Comparison of ENCODE assay signal across 16 cellular contexts in genomic region chr3:21718161-21718765, GRCh38. TPM values are rescaled to one million over a fixed set of nuclear protein-coding genes. Genes with fewer than 3 reads are reported as not detected.
DNase-seq lines count a peak whose midpoint lies in the region; ATAC-seq and TF ChIP-seq lines count a peak whose summit lies in the region.
"Had no signal": no experiment of that assay in that cellular context is flagged by ENCODE, and none has a peak within 500 bp of the region (broad histone marks: within the 10 kb centered on the region; RNA-seq: fewer than 3 reads in every experiment).

No MANE protein-coding gene starts in this region.

- no peak overlapping the region for H2AK9ac ChIP-seq in IMR-90 (replicated peaks; ENCODE audit: low read depth, low read length, poor library complexity)

- DNase-seq in AG08396 (ENCODE audit: low spot score) = peak; percentile 79
- DNase-seq in IMR-90 = peak; percentile 96
- DNase-seq in choroid plexus epithelial cell (ENCODE audit: low read depth) = peak; percentile 86
- peak; percentile 98 for DNase-seq in kidney tubule cell (ENCODE audit: low spot score)
- no peak for DNase-seq in NCI-H187 treated with DMSO at 0.1 percent for 48 hours (lab: John Stamatoyannopoulos, UW)
- DNase-seq in NOMO-1 treated with DMSO at 0.1 percent for 48 hours (lab: John Stamatoyannopoulos, UW; ENCODE audit: unreplicated experiment) = no peak
- DNase-seq in NCI-H1105 (lab: John Stamatoyannopoulos, UW) = no peak
- DNase-seq: activated CD4-positive, alpha-beta T cell treated with anti-CD3 and anti-CD28 coated beads, Interleukin-2, amount 50 U/mL, for 48 hours; activated naive CD4-positive, alpha-beta T cell treated with Interleukin-2 at 50 U/mL for 16 hours; NCI-H1105 treated with DMSO at 0.1 percent for 48 hours; NCI-H748 treated with DMSO at 0.1 percent for 48 hours; nephron progenitor cell; stomach had no signal

- no peak overlapping the region for H4K8ac ChIP-seq in IMR-90 (ENCODE audit: low read depth in 2 of 2, low read length in 2 of 2)

- H2AK5ac ChIP-seq in IMR-90 (ENCODE audit: low read depth, low read length) = no peak overlapping the region

- BruUV-seq in IMR-90 (replicated peaks; lab: Mats Ljungman, UMichigan) = no TSS peak

- no peak overlapping the region for H4K91ac ChIP-seq in IMR-90 (ENCODE audit: insufficient read depth, low read depth, low read length)

- H2BK20ac ChIP-seq in IMR-90 (ENCODE audit: low read depth, low read length) = peak overlapping the region; percentile 72; the same call in 1 of the 2 replicates

- no peak overlapping the region for H3K56ac ChIP-seq in IMR-90 (ENCODE audit: extremely low read depth, insufficient read depth, low read length)

- no peak overlapping the region for H3K9ac ChIP-seq in IMR-90 (ENCODE audit: low read depth, low read length)

- no peak overlapping the region for H3K27ac ChIP-seq in IMR-90 (ENCODE audit: insufficient read depth, low read length)
- H3K27ac ChIP-seq: C4-2B, SK-N-MC, stomach had no signal

- H3K4ac ChIP-seq in IMR-90 (ENCODE audit: low read depth, low read length) = no peak overlapping the region

- POLR2A ChIA-PET in IMR-90 (lab: Charles Lee; ENCODE audit: unreplicated experiment) = no interaction called here

- intact Hi-C loops in IMR-90 (cut with micrococcal nuclease) = no loop called here

- H4K20me1 ChIP-seq in IMR-90 (ENCODE audit: insufficient read depth, low read length) = no peaks in the 10 kb centered on the region

- H4K5ac ChIP-seq in IMR-90 (ENCODE audit: low read depth, low read length) = no peak overlapping the region

- H3K36me3 ChIP-seq in IMR-90 (ENCODE audit: control insufficient read depth, insufficient read depth, low read length) = no peaks in the 10 kb centered on the region
- H3K36me3 ChIP-seq: stomach had no signal

- H3K4me2 ChIP-seq in IMR-90 (ENCODE audit: low read depth, low read length) = peak overlapping the region; percentile 39; the same call in 1 of the 2 replicates

- TF ChIP-seq POLR2A in IMR-90 (IDR thresholded peaks at IDR 0.05; ENCODE audit: low read depth, low read length) = no peak

- in situ Hi-C loops in IMR-90 (cut with MboI; ENCODE audit: low sequenced_read_pairs) = no loop called here

- H2BK5ac ChIP-seq in IMR-90 (ENCODE audit: low read depth, low read length, poor library complexity, severe bottlenecking) = no peak overlapping the region

- WGBS in IMR-90 (ENCODE audit: extremely low coverage in 2 of 2, insufficient read length in 1 of 2), 2 experiments = no CpG with 5 or more reads among the region's 3 CpGs

- no peak overlapping the region for H3K23ac ChIP-seq in IMR-90 (ENCODE audit: low read depth, low read length)

- peaks cover 2% of the 10 kb centered on the region; the same call in 1 of the 2 replicates for H3K4me1 ChIP-seq in IMR-90 (ENCODE audit: control insufficient read depth, insufficient read depth, low read length)

- no peak overlapping the region for H3K18ac ChIP-seq in IMR-90 (ENCODE audit: low read depth, low read length)

- peaks cover 4% of the 10 kb centered on the region for H3K9me1 ChIP-seq in IMR-90 (ENCODE audit: insufficient read depth, low read length)

- no peak overlapping the region for H2AFZ ChIP-seq in IMR-90 (replicated peaks; ENCODE audit: low read length, poor library complexity)

- no peak for TF ChIP-seq RAD21 in IMR-90 (IDR thresholded peaks at IDR 0.05; ENCODE audit: low read length)

- H3K14ac ChIP-seq in IMR-90 (replicated peaks; ENCODE audit: low read depth, low read length) = no peak overlapping the region

- H3K27me3 ChIP-seq in IMR-90 (ENCODE audit: control insufficient read depth, insufficient read depth, low read length) = no peaks in the 10 kb centered on the region
- H3K27me3 ChIP-seq: stomach had no signal

- no peaks in the 10 kb centered on the region for H3K79me1 ChIP-seq in IMR-90 (ENCODE audit: low read depth in 1 of 2, low read length in 2 of 2)

- H2BK15ac ChIP-seq in IMR-90 (ENCODE audit: low read depth, low read length) = no peak overlapping the region

- no peaks in the 10 kb centered on the region for H3K9me3 ChIP-seq in IMR-90 (ENCODE audit: control insufficient read depth, insufficient read depth, low read length)
- H3K9me3 ChIP-seq: stomach had no signal

- CTCF ChIA-PET in IMR-90 (lab: Yijun Ruan, JAX) = no interaction called here

- ATAC-seq in IMR-90 (ENCODE audit: low read depth) = peak; percentile 96
- ATAC-seq in GM21360 (IDR thresholded peaks at IDR 0.05; ENCODE audit: unreplicated experiment) = no peak

- H3K4me3 ChIP-seq in IMR-90 (ENCODE audit: insufficient read depth, low read depth, low read length) = no peak overlapping the region
- no peak overlapping the region for H3K4me3 ChIP-seq in choroid plexus epithelial cell (ENCODE audit: low read depth, low read length)
- H3K4me3 ChIP-seq: SK-N-MC, stomach had no signal

- no peak overlapping the region for H2BK120ac ChIP-seq in IMR-90 (ENCODE audit: low read depth, low read length)

- dilution Hi-C loops in IMR-90 (cut with HindIII; ENCODE audit: low sequenced_read_pairs, unreplicated experiment) = no loop called here

- TF ChIP-seq CTCF in IMR-90 (conservative IDR thresholded peaks at IDR 0.05; ENCODE audit: low read depth, low read length) (no peak), choroid plexus epithelial cell (conservative IDR thresholded peaks at IDR 0.05; ENCODE audit: low read depth, low read length) (no peak)

TF ChIP-seq in IMR-90, 13 proteins besides CTCF, POLR2A, EP300 and RAD21:
- TF ChIP-seq MXI1 (IDR thresholded peaks at IDR 0.05; ENCODE audit: borderline replicate concordance, low read depth, low read length) (no peak), BHLHE40 (IDR thresholded peaks at IDR 0.05; ENCODE audit: low read depth, low read length) (0 out of 2 replicates have a peak, but pooled peaks have one; percentile 13), FOS (IDR thresholded peaks at IDR 0.05; ENCODE audit: low read depth, low read length) (peak; percentile 82)

RNA-seq across cellular contexts. Expression of gene ZNF385D, which starts 32.7 kb away (rescaled TPM):
- 0.18 and 0.28 TPM in 2 replicates for total RNA-seq in IMR-90 (2012; rRNA removed)
- 0.57 and 2.4 TPM in 2 replicates for polyA plus RNA-seq in IMR-90 (2012; rRNA removed)
- 0.03 and 0.22 TPM in 2 replicates for polyA plus RNA-seq in IMR-90 (2012; cell fraction: cytosol; rRNA removed)
- 0.01 and 8.9 TPM in 2 replicates for polyA plus RNA-seq in IMR-90 (2012; cell fraction: nucleus; rRNA removed; ENCODE audit: low replicate concordance)

Comparison
In these comparisons a context has a peak if more than half of its experiments do, and no peak if none do; other contexts are left out.
1. DNase-seq: peak in AG08396 (single experiment), IMR-90 (single experiment), choroid plexus epithelial cell (single experiment) and kidney tubule cell (single experiment); none in NCI-H187 treated with DMSO at 0.1 percent for 48 hours (single experiment), NOMO-1 treated with DMSO at 0.1 percent for 48 hours (single experiment) and NCI-H1105 (single experiment).